8 cellular contexts compared by ENCODE assay signal in the genomic region with DNA sequence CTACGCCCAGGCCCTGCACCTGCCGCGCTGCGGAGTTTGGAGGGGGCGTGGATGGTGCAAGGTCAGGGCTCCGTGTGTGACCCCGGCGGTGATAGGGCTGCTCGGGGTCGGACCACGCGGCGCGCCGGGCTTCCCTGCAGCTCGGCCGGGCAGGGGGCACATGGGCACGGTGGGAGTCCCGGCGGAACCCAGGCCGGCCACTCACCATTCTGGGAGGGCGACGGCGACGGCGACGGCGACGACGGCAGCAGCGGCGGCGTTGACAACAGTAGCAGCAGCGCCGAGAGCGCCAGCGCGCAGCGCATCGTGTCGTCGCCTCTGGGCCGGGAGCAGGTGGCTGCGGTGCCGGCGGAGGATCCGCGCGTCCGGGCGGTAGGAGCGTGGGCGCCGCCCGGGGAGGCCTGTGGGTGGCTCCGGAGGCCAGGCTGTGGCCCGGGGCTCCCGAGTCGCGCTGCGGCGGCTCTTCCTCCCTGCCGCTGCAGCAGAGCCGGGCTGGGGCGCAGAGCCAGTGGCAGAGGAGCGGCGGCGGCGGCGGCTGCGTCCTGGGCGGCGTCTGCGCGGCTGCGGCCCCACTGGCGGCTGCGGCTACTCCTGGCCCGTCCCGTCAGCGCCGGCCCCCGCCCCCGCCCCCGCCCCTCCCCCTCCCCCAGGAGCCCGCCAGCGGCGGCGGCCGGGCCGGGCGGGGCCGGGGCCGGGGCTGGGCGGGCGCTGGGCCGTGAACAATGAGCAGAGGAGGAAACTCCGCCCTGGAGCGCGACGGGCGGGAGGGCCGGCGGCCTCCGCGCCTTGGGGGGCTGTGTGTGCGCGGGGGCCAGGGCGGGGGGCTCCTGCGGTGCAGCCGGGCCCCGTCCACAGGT. TPM values are rescaled to one million over a fixed set of nuclear protein-coding genes. Genes with fewer than 3 reads are reported as not detected.
DNase-seq lines count a peak whose midpoint lies in the region; ATAC-seq and TF ChIP-seq lines count a peak whose summit lies in the region.

PODXL (minus strand) TSS at position 574 of the 857 bp plus-strand sequence; CDS start at position 305, 269 bp downstream.

- H3K27me3 ChIP-seq in heart right ventricle (peaks cover 0 to 50% (median 0%) of the 10 kb centered on the region in 7 donors), trophoblast cell (ENCODE audit: insufficient read depth, low read length) (peaks cover 7% of the 10 kb centered on the region), uterus (no peaks in the 10 kb centered on the region)

- H3K79me2 ChIP-seq in trophoblast cell (ENCODE audit: control insufficient read depth, insufficient read depth, low read length, poor library complexity) = peaks cover 13% of the 10 kb centered on the region

- H3K27ac Mint-ChIP-seq in activated naive CD8-positive, alpha-beta T cell treated with anti-CD3 and anti-CD28 coated beads, Interleukin-2, amount 50 U/mL, for 24 hours = no peak within 1 kb of the TSS

- 0 to 1% methylated on average over 63 to 109 of the region's 112 CpGs for WGBS in heart right ventricle, 2 donors
- WGBS in trophoblast cell (ENCODE audit: extremely low coverage, insufficient coverage, insufficient read length) = no CpG with 5 or more reads among the region's 112 CpGs

- peak within 1 kb of the TSS; percentile 3 for H4K12ac ChIP-seq in trophoblast cell (ENCODE audit: low read depth, low read length)

- H2BK120ac ChIP-seq in trophoblast cell (ENCODE audit: insufficient read depth, low read length, poor library complexity) = peak within 1 kb of the TSS; percentile 73

- peak within 1 kb of the TSS; percentile 68 for H3K4me3 Mint-ChIP-seq in activated naive CD8-positive, alpha-beta T cell treated with anti-CD3 and anti-CD28 coated beads, Interleukin-2, amount 50 U/mL, for 24 hours

- peaks cover 7% of the 10 kb centered on the region for H3K4me1 Mint-ChIP-seq in activated naive CD8-positive, alpha-beta T cell treated with anti-CD3 and anti-CD28 coated beads, Interleukin-2, amount 50 U/mL, for 24 hours

- H2BK5ac ChIP-seq in trophoblast cell (ENCODE audit: low read depth, low read length, poor library complexity) = peak within 1 kb of the TSS; percentile 59

- peak; percentile 94 for DNase-seq in Daoy (ENCODE audit: low read depth)
- peak; percentile 54 to 59 for DNase-seq in Kasumi-1 (lab: John Stamatoyannopoulos, UW)
- DNase-seq in SKM-1 (lab: John Stamatoyannopoulos, UW; ENCODE audit: unreplicated experiment) = peak; percentile 36
- DNase-seq in activated naive CD8-positive, alpha-beta T cell treated with anti-CD3 and anti-CD28 coated beads, Interleukin-2, amount 50 U/mL, for 24 hours = peak; percentile 54
- peak; percentile 71 to 86 for DNase-seq in heart right ventricle
- peak; percentile 14 to 58 for DNase-seq in trophoblast cell
- DNase-seq in uterus = peak; percentile 63 to 66

- peak within 1 kb of the TSS; percentile 68 for H3K14ac ChIP-seq in trophoblast cell (ENCODE audit: low read length)

- H3K23ac ChIP-seq in trophoblast cell (ENCODE audit: low read length) = no peak within 1 kb of the TSS

- peak within 1 kb of the TSS; percentile 48 for H2AFZ ChIP-seq in trophoblast cell (ENCODE audit: insufficient read depth, low read length, poor library complexity)

- H3K9me3 Mint-ChIP-seq in activated naive CD8-positive, alpha-beta T cell treated with anti-CD3 and anti-CD28 coated beads, Interleukin-2, amount 50 U/mL, for 24 hours = no peaks in the 10 kb centered on the region

- no peaks in the 10 kb centered on the region for H3K36me3 Mint-ChIP-seq in activated naive CD8-positive, alpha-beta T cell treated with anti-CD3 and anti-CD28 coated beads, Interleukin-2, amount 50 U/mL, for 24 hours (ENCODE audit: low read depth)

- peaks cover 59% of the 10 kb centered on the region for H3K27me3 Mint-ChIP-seq in activated naive CD8-positive, alpha-beta T cell treated with anti-CD3 and anti-CD28 coated beads, Interleukin-2, amount 50 U/mL, for 24 hours

- peak within 1 kb of the TSS; percentile 57 for H4K91ac ChIP-seq in trophoblast cell (ENCODE audit: low read depth, low read length)

- H3K18ac ChIP-seq in trophoblast cell (ENCODE audit: low read length) = peak within 1 kb of the TSS; percentile 69

- H4K8ac ChIP-seq in trophoblast cell (ENCODE audit: low read depth, low read length) = peak within 1 kb of the TSS; percentile 49

- no peaks in the 10 kb centered on the region for H3K9me3 ChIP-seq in heart right ventricle
- H3K9me3 ChIP-seq in trophoblast cell (ENCODE audit: insufficient read depth, low read depth, low read length) = peaks cover 4% of the 10 kb centered on the region
- no peaks in the 10 kb centered on the region for H3K9me3 ChIP-seq in uterus

- peak within 1 kb of the TSS; percentile 64 to 95 (median 83) for H3K4me3 ChIP-seq in heart right ventricle
- H3K4me3 ChIP-seq in trophoblast cell (ENCODE audit: low read depth, low read length) = peak within 1 kb of the TSS; percentile 90
- H3K4me3 ChIP-seq in uterus = peak within 1 kb of the TSS; percentile 56 to 57

- H3K4me1 ChIP-seq in heart right ventricle = peaks cover 6 to 69% (median 32%) of the 10 kb centered on the region in 9 donors
- peaks cover 25 to 40% of the 10 kb centered on the region in 2 experiments for H3K4me1 ChIP-seq in trophoblast cell (ENCODE audit: control insufficient read depth in 1 of 2, insufficient read depth in 2 of 2, low read length in 2 of 2)
- H3K4me1 ChIP-seq in uterus = peaks cover 0 to 8% of the 10 kb centered on the region in 2 donors

- peak within 1 kb of the TSS; percentile 35 for H2AK5ac ChIP-seq in trophoblast cell (ENCODE audit: low read length)

- H3K79me1 ChIP-seq in trophoblast cell (ENCODE audit: low read length) = peaks cover 11% of the 10 kb centered on the region

- intact Hi-C loops in heart right ventricle (cut with DNase I) (loop anchor here in 4 of 10 donors (2.0 to 5.0 kb wide), 5 partner anchors 25 to 96 kb away; no protein-coding TSS in a partner anchor), uterus (cut with DNase I; ENCODE audit: low total_unique reads) (loop anchor here (10.0 kb wide), 1 partner anchor 99 kb away; no protein-coding TSS in a partner anchor)

- TF ChIP-seq POLR2A in uterus (IDR thresholded peaks at IDR 0.05) = peak; percentile 53 to 77

- peak in 5 of 9 donors; percentile 7 to 34 (median 14) for TF ChIP-seq CTCF in heart right ventricle (IDR thresholded peaks at IDR 0.05)
- TF ChIP-seq CTCF in uterus (IDR thresholded peaks at IDR 0.05) = peak in 1 of 4 experiments; percentile 14

- H3K4ac ChIP-seq in trophoblast cell (ENCODE audit: low read depth, low read length) = peak within 1 kb of the TSS; percentile 85

- H3K27ac ChIP-seq in heart right ventricle (peak within 1 kb of the TSS; percentile 70 to 98 (median 92)), trophoblast cell (ENCODE audit: low read depth, low read length) (peak within 1 kb of the TSS; percentile 23), uterus (peak within 1 kb of the TSS; percentile 70 to 71)

- H2BK12ac ChIP-seq in trophoblast cell (ENCODE audit: low read length) = peak within 1 kb of the TSS; percentile 37

- H3K4me2 ChIP-seq in trophoblast cell (ENCODE audit: low read length) = peak within 1 kb of the TSS; percentile 95

- ATAC-seq in GM21786 (IDR thresholded peaks at IDR 0.05; ENCODE audit: unreplicated experiment) (peak; percentile 71), heart right ventricle (peak; percentile 66 to 89 (median 82))
- peak; percentile 69 for ATAC-seq in activated naive CD8-positive, alpha-beta T cell treated with anti-CD3 and anti-CD28 coated beads, Interleukin-2, amount 50 U/mL, for 24 hours

- H3K9ac ChIP-seq in trophoblast cell (ENCODE audit: low read length) = peak within 1 kb of the TSS; percentile 80

- H3K36me3 ChIP-seq in heart right ventricle = no peaks in the 10 kb centered on the region
- no peaks in the 10 kb centered on the region for H3K36me3 ChIP-seq in trophoblast cell (ENCODE audit: control insufficient read depth in 1 of 2, insufficient read depth in 2 of 2, low read length in 2 of 2)
- H3K36me3 ChIP-seq in uterus = no peaks in the 10 kb centered on the region

RNA-seq across cellular contexts. Expression of gene PODXL, which starts in this region (rescaled TPM):
- 27.1 and 27.8 TPM in 2 replicates for total RNA-seq in Daoy (2014; rRNA removed; shearing (Covaris generic))
- 100 to 1,000 TPM in 1 of 10 donors, 10 to 100 TPM in 9; 43.7 to 162 (median 71.0) TPM for total RNA-seq in heart right ventricle
- 10 to 100 TPM; 34.4 to 41.3 TPM for polyA plus RNA-seq in heart right ventricle
- polyA plus RNA-seq in trophoblast cell (2013) = 124 and 125 TPM in 2 replicates
- total RNA-seq in uterus = 100 to 1,000 TPM in 1 of 4 donors, 10 to 100 TPM in 3; 33.6 to 135 (median 36.1) TPM

Comparison
In these comparisons a context has a peak if more than half of its experiments do, and no peak if none do; other contexts are left out.
1. Peak in every context shown above with its lines: DNase-seq, ATAC-seq, H3K4me3 ChIP-seq and H3K27ac ChIP-seq.
2. DNase-seq: peak in every context shown above with its lines; median percentile 94 in Daoy; 78 in heart right ventricle; 64 in uterus; 56 in Kasumi-1; 54 in activated naive CD8-positive, alpha-beta T cell treated with anti-CD3 and anti-CD28 coated beads, Interleukin-2, amount 50 U/mL, for 24 hours; 36 in SKM-1; 36 in trophoblast cell.
3. H3K27ac ChIP-seq: peak in every context shown above with its lines; median percentile 92 in heart right ventricle; 70 in uterus; 23 in trophoblast cell.